ENCODE assay signal across 1 cellular context in the genomic region with DNA sequence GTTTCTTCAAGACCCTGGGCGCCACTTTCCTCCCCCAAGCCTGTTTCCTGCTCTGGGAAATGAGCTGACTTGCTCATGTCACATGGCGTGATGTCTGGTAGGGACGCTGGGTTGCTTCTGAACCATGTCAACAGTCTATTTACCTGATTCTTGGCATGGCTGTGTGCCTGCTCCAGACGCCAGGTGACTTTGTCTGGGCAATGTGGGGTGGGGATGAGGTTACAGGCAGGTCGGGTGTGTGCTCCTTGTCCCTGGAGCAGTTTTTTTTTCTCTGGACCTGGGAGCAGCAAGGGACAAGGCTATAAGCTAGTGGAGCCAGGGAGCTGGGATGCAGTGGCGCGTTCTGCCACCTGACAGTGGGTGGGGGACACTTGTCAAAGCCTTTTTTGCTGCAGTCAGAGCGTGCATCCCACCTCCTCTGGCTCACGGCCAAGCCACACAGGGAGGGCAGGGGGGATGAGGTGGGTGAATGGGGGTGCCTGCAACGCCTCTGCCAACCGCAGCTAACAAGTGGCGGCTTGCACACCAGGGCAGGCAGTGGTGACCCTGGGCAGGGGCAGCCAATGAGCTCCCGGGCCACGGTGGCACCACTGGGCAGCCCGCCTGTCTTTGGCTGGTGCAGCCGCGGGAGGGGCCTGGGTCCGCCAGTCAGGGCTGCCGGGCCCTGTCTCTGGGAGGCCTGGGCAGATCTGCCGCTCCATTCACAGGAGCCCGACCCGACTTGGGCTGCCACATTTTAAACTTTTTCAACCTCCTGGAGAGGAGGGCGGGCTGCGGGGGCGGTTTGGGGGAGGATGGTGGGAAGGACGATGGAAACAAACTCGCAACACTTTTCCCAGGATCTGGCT.
A peak's percentile ranks its signal among the peaks of the same experiment; 100 is the strongest.
TF ChIP-seq lines count a peak whose summit lies in the region.

No MANE protein-coding gene starts in this region.

TF ChIP-seq in HepG2, 621 proteins besides CTCF, POLR2A, EP300 and RAD21 (continued from another document and continues in another):
- TF ChIP-seq PLSCR1 (CRISPR knock-in tag; IDR thresholded peaks at IDR 0.05; ENCODE audit: borderline replicate concordance) (no peak), NFKBIZ (CRISPR knock-in tag; IDR thresholded peaks at IDR 0.05) (no peak), MNT (IDR thresholded peaks at IDR 0.05) (no peak), ATM (IDR thresholded peaks at IDR 0.05; ENCODE audit: borderline replicate concordance) (no peak), HDAC2 (CRISPR knock-in tag; IDR thresholded peaks at IDR 0.05) (peak; percentile 20; the same call in 1 of the 2 replicates), ZFAT (CRISPR knock-in tag; conservative IDR thresholded peaks at IDR 0.05) (no peak), ZNF138 (CRISPR knock-in tag; IDR thresholded peaks at IDR 0.05; ENCODE audit: low read depth) (no peak), GZF1 (CRISPR knock-in tag; IDR thresholded peaks at IDR 0.05) (0 out of 2 replicates have a peak, but pooled peaks have one; percentile 55), RBM39 (IDR thresholded peaks at IDR 0.05; ENCODE audit: low read depth, low read length, poor library complexity, severe bottlenecking) (peak; percentile 25), MYPOP (CRISPR knock-in tag; IDR thresholded peaks at IDR 0.05) (no peak), SIN3B (IDR thresholded peaks at IDR 0.05; ENCODE audit: low read length) (no peak), TAF1 (CRISPR knock-in tag; IDR thresholded peaks at IDR 0.05) (no peak), ZNF496 (CRISPR knock-in tag; IDR thresholded peaks at IDR 0.05; ENCODE audit: insufficient replicate concordance) (no peak), NBN (conservative IDR thresholded peaks at IDR 0.05) (no peak), ZNF580 (CRISPR knock-in tag; IDR thresholded peaks at IDR 0.05; ENCODE audit: borderline replicate concordance, low read depth) (no peak), ZSCAN31 (CRISPR knock-in tag; IDR thresholded peaks at IDR 0.05; ENCODE audit: low read depth) (no peak), ZNF280D (CRISPR knock-in tag; IDR thresholded peaks at IDR 0.05) (peak; percentile 54; the same call in 1 of the 2 replicates), ZNF713 (CRISPR knock-in tag; IDR thresholded peaks at IDR 0.05) (peak; percentile 24; the same call in 1 of the 2 replicates), ZNF614 (CRISPR knock-in tag; IDR thresholded peaks at IDR 0.05; ENCODE audit: borderline replicate concordance) (no peak; the same call in 1 of the 2 replicates), MATR3 (CRISPR knock-in tag; IDR thresholded peaks at IDR 0.05) (no peak), LRRFIP1 (CRISPR knock-in tag; conservative IDR thresholded peaks at IDR 0.05) (no peak), ATF7-NPFF (CRISPR knock-in tag; IDR thresholded peaks at IDR 0.05; ENCODE audit: low read depth) (peak; percentile 21; the same call in 1 of the 2 replicates), ZNF792 (CRISPR knock-in tag; IDR thresholded peaks at IDR 0.05) (no peak; the same call in 1 of the 2 replicates), FOXJ3 (CRISPR knock-in tag; IDR thresholded peaks at IDR 0.05; ENCODE audit: borderline replicate concordance) (no peak), ZNF75D (CRISPR knock-in tag; IDR thresholded peaks at IDR 0.05; ENCODE audit: borderline replicate concordance) (no peak), NONO (IDR thresholded peaks at IDR 0.05) (no peak), NONO (CRISPR knock-in tag; conservative IDR thresholded peaks at IDR 0.05) (peak; percentile 79), ZNF441 (CRISPR knock-in tag; IDR thresholded peaks at IDR 0.05; ENCODE audit: borderline replicate concordance) (no peak), ZNF329 (CRISPR knock-in tag; IDR thresholded peaks at IDR 0.05; ENCODE audit: low read depth) (no peak; the same call in 1 of the 2 replicates), HOXA5 (CRISPR knock-in tag; IDR thresholded peaks at IDR 0.05) (no peak), ZNF160 (CRISPR knock-in tag; IDR thresholded peaks at IDR 0.05) (no peak), ZBTB21 (CRISPR knock-in tag; IDR thresholded peaks at IDR 0.05) (no peak), ZNF251 (CRISPR knock-in tag; IDR thresholded peaks at IDR 0.05) (0 out of 2 replicates have a peak, but pooled peaks have one; percentile 52), PHB2 (IDR thresholded peaks at IDR 0.05; ENCODE audit: partially characterized antibody) (no peak), NFIC (IDR thresholded peaks at IDR 0.05; ENCODE audit: low read length) (0 out of 2 replicates have a peak, but pooled peaks have one; percentile 17)
- TF ChIP-seq, protein P1, sequence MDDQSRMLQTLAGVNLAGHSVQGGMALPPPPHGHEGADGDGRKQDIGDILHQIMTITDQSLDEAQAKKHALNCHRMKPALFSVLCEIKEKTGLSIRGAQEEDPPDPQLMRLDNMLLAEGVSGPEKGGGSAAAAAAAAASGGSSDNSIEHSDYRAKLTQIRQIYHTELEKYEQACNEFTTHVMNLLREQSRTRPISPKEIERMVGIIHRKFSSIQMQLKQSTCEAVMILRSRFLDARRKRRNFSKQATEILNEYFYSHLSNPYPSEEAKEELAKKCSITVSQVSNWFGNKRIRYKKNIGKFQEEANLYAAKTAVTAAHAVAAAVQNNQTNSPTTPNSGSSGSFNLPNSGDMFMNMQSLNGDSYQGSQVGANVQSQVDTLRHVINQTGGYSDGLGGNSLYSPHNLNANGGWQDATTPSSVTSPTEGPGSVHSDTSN (CRISPR knock-in tag; IDR thresholded peaks at IDR 0.05; ENCODE audit: borderline replicate concordance), result no peak
- TF ChIP-seq, protein P2, sequence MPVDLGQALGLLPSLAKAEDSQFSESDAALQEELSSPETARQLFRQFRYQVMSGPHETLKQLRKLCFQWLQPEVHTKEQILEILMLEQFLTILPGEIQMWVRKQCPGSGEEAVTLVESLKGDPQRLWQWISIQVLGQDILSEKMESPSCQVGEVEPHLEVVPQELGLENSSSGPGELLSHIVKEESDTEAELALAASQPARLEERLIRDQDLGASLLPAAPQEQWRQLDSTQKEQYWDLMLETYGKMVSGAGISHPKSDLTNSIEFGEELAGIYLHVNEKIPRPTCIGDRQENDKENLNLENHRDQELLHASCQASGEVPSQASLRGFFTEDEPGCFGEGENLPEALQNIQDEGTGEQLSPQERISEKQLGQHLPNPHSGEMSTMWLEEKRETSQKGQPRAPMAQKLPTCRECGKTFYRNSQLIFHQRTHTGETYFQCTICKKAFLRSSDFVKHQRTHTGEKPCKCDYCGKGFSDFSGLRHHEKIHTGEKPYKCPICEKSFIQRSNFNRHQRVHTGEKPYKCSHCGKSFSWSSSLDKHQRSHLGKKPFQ (CRISPR knock-in tag; IDR thresholded peaks at IDR 0.05; ENCODE audit: insufficient replicate concordance), result peak; percentile 83
- TF ChIP-seq, protein P3, sequence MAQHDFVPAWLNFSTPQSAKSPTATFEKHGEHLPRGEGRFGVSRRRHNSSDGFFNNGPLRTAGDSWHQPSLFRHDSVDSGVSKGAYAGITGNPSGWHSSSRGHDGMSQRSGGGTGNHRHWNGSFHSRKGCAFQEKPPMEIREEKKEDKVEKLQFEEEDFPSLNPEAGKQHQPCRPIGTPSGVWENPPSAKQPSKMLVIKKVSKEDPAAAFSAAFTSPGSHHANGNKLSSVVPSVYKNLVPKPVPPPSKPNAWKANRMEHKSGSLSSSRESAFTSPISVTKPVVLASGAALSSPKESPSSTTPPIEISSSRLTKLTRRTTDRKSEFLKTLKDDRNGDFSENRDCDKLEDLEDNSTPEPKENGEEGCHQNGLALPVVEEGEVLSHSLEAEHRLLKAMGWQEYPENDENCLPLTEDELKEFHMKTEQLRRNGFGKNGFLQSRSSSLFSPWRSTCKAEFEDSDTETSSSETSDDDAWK (CRISPR knock-in tag; IDR thresholded peaks at IDR 0.05), result no peak
- TF ChIP-seq, protein P4, sequence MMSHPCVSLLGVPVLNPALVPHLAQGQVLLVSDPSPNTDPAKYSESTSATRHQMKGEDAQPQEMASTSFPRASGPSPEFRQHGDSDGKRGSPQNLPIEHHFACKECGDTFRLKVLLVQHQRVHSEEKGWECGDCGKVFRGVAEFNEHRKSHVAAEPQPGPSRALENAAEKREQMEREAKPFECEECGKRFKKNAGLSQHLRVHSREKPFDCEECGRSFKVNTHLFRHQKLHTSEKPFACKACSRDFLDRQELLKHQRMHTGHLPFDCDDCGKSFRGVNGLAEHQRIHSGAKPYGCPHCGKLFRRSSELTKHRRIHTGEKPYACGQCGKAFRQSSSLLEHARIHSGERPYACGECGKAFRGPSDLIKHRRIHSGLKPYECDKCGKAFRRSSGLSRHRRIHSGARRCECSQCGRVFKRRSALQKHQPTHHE (CRISPR knock-in tag; IDR thresholded peaks at IDR 0.05; ENCODE audit: borderline replicate concordance), result 0 out of 2 replicates have a peak, but pooled peaks have one; percentile 25
- TF ChIP-seq, protein P5, sequence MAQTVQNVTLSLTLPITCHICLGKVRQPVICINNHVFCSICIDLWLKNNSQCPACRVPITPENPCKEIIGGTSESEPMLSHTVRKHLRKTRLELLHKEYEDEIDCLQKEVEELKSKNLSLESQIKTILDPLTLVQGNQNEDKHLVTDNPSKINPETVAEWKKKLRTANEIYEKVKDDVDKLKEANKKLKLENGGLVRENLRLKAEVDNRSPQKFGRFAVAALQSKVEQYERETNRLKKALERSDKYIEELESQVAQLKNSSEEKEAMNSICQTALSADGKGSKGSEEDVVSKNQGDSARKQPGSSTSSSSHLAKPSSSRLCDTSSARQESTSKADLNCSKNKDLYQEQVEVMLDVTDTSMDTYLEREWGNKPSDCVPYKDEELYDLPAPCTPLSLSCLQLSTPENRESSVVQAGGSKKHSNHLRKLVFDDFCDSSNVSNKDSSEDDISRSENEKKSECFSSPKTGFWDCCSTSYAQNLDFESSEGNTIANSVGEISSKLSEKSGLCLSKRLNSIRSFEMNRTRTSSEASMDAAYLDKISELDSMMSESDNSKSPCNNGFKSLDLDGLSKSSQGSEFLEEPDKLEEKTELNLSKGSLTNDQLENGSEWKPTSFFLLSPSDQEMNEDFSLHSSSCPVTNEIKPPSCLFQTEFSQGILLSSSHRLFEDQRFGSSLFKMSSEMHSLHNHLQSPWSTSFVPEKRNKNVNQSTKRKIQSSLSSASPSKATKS (CRISPR knock-in tag; IDR thresholded peaks at IDR 0.05), result no peak
